ENCODE assay signal across 27 cellular contexts in the genomic region with DNA sequence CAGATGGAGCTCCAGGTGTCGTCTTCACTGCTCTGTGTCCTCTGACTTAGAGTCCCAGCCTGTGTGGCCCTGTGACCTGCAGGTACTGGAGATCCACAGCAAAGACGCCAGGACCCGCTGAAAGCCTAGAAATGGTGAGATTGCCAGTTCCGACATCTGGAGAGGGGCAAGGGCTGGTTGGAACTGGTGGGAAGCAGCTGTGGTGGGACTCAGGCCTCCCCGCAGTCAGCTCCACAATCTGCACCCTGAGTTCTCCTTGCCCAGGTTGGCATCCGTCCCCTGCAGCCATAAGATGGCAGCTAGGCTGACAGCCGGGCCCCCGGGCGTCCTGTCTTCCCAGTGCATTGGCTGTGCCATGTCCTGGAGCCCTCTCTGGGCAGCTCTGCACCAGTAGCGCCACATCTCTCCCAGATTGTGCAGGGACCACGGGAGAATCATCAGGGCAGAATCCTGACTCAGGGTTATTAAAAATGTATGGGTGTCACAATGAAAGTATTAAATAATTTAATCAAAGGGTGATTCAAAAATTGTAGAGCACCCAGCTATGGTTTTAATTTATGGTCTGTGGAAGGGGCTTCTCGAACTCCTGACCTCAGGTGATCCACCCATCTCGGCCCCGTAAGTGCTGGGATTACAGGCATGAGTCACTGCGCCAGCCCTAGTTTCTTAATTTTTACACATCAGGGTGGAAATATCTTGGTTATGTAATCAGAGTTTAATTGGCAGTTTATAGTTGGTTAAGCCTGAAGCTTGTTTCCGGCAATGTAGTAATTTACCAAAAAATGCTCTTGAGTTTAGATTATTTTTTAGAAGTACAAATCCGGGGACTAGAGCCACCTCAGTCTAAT.
"Had no signal": no experiment of that assay in that cellular context is flagged by ENCODE, and none has a peak within 500 bp of the region (broad histone marks: within the 10 kb centered on the region; RNA-seq: fewer than 3 reads in every experiment).

No MANE protein-coding gene starts in this region.

- H3K4me3 ChIP-seq: adrenal gland, body of pancreas, heart left ventricle had no signal

- H3K4me3 Mint-ChIP-seq: activated B cell treated with CpG ODN at 0.5 μM for 24 hours; activated CD4-positive, alpha-beta memory T cell treated with anti-CD3 and anti-CD28 coated beads, Interleukin-2, amount 10 ng/mL, durations not matched to agents 7 days and 5 days; activated naive CD4-positive, alpha-beta T cell treated with anti-CD3 and anti-CD28 coated beads for 36 hours; activated naive CD4-positive, alpha-beta T cell treated with anti-CD3 and anti-CD28 coated beads, Interleukin-2, amount 50 U/mL, for 24 hours; activated naive CD8-positive, alpha-beta T cell treated with anti-CD3 and anti-CD28 coated beads for 36 hours; activated naive CD8-positive, alpha-beta T cell treated with anti-CD3 and anti-CD28 coated beads, Interleukin-2, amount 50 U/mL, for 24 hours; activated T-cell treated with anti-CD3 and anti-CD28 coated beads, Interleukin-2, amount 50 U/mL, for 24 hours; activated T-cell treated with anti-CD3 and anti-CD28 coated beads, Interleukin-2, amount 50 U/mL, for 72 hours; T-helper 17 cell; T-helper 2 cell treated with Interferon-gamma antibody and Interleukin-4, amounts not matched to agents 5 μg/mL and 100 μg/mL, for 36 hours had no signal

- H3K4me1 Mint-ChIP-seq: activated CD4-positive, alpha-beta memory T cell treated with anti-CD3 and anti-CD28 coated beads, Interleukin-2, amount 10 ng/mL, durations not matched to agents 7 days and 5 days; activated naive CD4-positive, alpha-beta T cell treated with anti-CD3 and anti-CD28 coated beads, Interleukin-2, amount 50 U/mL, for 24 hours; activated naive CD8-positive, alpha-beta T cell treated with anti-CD3 and anti-CD28 coated beads, Interleukin-2, amount 50 U/mL, for 24 hours had no signal

- H3K27ac Mint-ChIP-seq: activated B cell treated with CpG ODN at 0.5 μM for 24 hours; activated CD4-positive, alpha-beta memory T cell treated with anti-CD3 and anti-CD28 coated beads, Interleukin-2, amount 10 ng/mL, durations not matched to agents 7 days and 5 days; activated naive CD4-positive, alpha-beta T cell treated with anti-CD3 and anti-CD28 coated beads for 36 hours; activated naive CD4-positive, alpha-beta T cell treated with anti-CD3 and anti-CD28 coated beads, Interleukin-2, amount 50 U/mL, for 24 hours; activated naive CD8-positive, alpha-beta T cell treated with anti-CD3 and anti-CD28 coated beads for 36 hours; activated naive CD8-positive, alpha-beta T cell treated with anti-CD3 and anti-CD28 coated beads, Interleukin-2, amount 50 U/mL, for 24 hours; activated T-cell treated with anti-CD3 and anti-CD28 coated beads, Interleukin-2, amount 50 U/mL, for 24 hours; activated T-cell treated with anti-CD3 and anti-CD28 coated beads, Interleukin-2, amount 50 U/mL, for 72 hours; T-helper 17 cell; T-helper 2 cell treated with Interferon-gamma antibody and Interleukin-4, amounts not matched to agents 5 μg/mL and 100 μg/mL, for 36 hours had no signal

- H3K4me1 ChIP-seq: heart left ventricle had no signal

- H3K9me3 ChIP-seq: adrenal gland had no signal

- H3K27me3 Mint-ChIP-seq: activated B cell treated with CpG ODN at 0.5 μM for 24 hours; activated CD4-positive, alpha-beta memory T cell treated with anti-CD3 and anti-CD28 coated beads, Interleukin-2, amount 10 ng/mL, durations not matched to agents 7 days and 5 days; activated naive CD4-positive, alpha-beta T cell treated with anti-CD3 and anti-CD28 coated beads, Interleukin-2, amount 50 U/mL, for 24 hours; activated naive CD8-positive, alpha-beta T cell treated with anti-CD3 and anti-CD28 coated beads for 36 hours; activated naive CD8-positive, alpha-beta T cell treated with anti-CD3 and anti-CD28 coated beads, Interleukin-2, amount 50 U/mL, for 24 hours; activated T-cell treated with anti-CD3 and anti-CD28 coated beads, Interleukin-2, amount 50 U/mL, for 24 hours; T-helper 17 cell had no signal

- H3K27ac ChIP-seq: adrenal gland, body of pancreas, heart left ventricle, WERI-Rb-1 had no signal

- H3K27me3 ChIP-seq: adrenal gland, body of pancreas, heart left ventricle had no signal

- H3K36me3 Mint-ChIP-seq: activated naive CD4-positive, alpha-beta T cell treated with anti-CD3 and anti-CD28 coated beads, Interleukin-2, amount 50 U/mL, for 24 hours had no signal

- H3K9me3 Mint-ChIP-seq: activated naive CD4-positive, alpha-beta T cell treated with anti-CD3 and anti-CD28 coated beads, Interleukin-2, amount 50 U/mL, for 24 hours had no signal

- ATAC-seq: activated CD4-positive, CD25-positive, alpha-beta regulatory T cell treated with anti-CD3 and anti-CD28 coated beads, Interleukin-2, amount 50 U/mL, for 24 hours; activated naive CD8-positive, alpha-beta T cell treated with anti-CD3 and anti-CD28 coated beads, Interleukin-2, amount 50 U/mL, for 24 hours; activated T-cell treated with anti-CD3 and anti-CD28 coated beads, Interleukin-2, amount 50 U/mL, for 72 hours; body of pancreas; esophagus mucosa; heart left ventricle; T-helper 17 cell had no signal

- DNase-seq: activated B cell treated with CpG ODN at 0.5 μM for 24 hours; activated CD4-positive, alpha-beta memory T cell treated with anti-CD3 and anti-CD28 coated beads, Interleukin-2, amount 10 ng/mL, durations not matched to agents 7 days and 5 days; activated CD4-positive, alpha-beta T cell treated with anti-CD3 and anti-CD28 coated beads for 48 hours; activated CD4-positive, alpha-beta T cell treated with anti-CD3 and anti-CD28 coated beads, Interleukin-2, amount 50 U/mL, for 4 hours; activated CD8-positive, alpha-beta memory T cell treated with anti-CD3 and anti-CD28 coated beads, Interleukin-2, amount 50 U/mL, for 48 hours; activated naive CD4-positive, alpha-beta T cell treated with anti-CD3 and anti-CD28 coated beads for 36 hours; activated naive CD8-positive, alpha-beta T cell treated with anti-CD3 and anti-CD28 coated beads for 36 hours; activated naive CD8-positive, alpha-beta T cell treated with anti-CD3 and anti-CD28 coated beads, Interleukin-2, amount 50 U/mL, for 24 hours; activated T-cell treated with anti-CD3 and anti-CD28 coated beads for 4 hours; activated T-cell treated with anti-CD3 and anti-CD28 coated beads, Interleukin-2, amount 50 U/mL, for 24 hours; activated T-cell treated with anti-CD3 and anti-CD28 coated beads, Interleukin-2, amount 50 U/mL, for 72 hours; adrenal gland; amygdala; aorta; body of pancreas; effector CD8-positive, alpha-beta T cell; foreskin fibroblast; glutamatergic neuron; heart left ventricle; T-helper 1 cell; T-helper 17 cell; T1000; WERI-Rb-1 had no signal

- H3K36me3 ChIP-seq: adrenal gland, heart left ventricle, WERI-Rb-1 had no signal
